ENCODE assay signal across 1 cellular context in the genomic region with DNA sequence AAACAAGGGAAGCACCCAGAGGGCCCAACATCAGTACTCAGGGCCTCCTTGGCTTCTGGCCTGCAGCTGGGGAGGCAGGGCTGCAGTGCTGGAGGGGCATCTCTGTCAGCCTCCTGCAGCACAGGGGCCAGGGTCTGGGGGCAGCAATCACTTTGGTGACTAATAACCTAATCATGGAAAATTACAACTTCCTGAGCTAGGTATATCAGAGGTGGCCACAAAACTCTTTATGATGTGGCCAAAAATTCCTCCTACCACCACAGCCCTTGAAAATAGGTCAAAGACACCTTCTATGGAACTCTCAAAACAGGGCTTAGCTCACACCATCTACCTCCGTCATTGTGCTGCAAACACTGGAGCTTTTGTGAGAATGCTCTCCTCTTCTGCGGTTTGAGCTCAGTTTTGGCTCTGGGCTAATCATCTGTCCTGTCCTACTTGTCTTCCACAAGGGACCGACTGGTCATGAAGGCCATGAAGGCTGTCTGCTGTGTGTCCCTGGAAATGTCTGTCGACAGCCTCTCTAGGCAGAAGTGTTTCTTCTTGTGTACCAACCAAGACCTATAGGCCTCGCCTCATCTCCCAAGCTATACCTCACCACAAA.
TF ChIP-seq lines count a peak whose summit lies in the region.

No MANE protein-coding gene starts in this region.

TF ChIP-seq in GM12878, 131 proteins besides CTCF, POLR2A, EP300 and RAD21:
- peak; percentile 80 for TF ChIP-seq EED (IDR thresholded peaks at IDR 0.05; ENCODE audit: low read depth)
- TF ChIP-seq FOXK2 (IDR thresholded peaks at IDR 0.05): no peak
- 0 out of 4 replicates have a peak, but pooled peaks of 1 of the 2 experiments have one; percentile 27 for TF ChIP-seq ETV6 (conservative IDR thresholded peaks at IDR 0.05 in 1 of 2, IDR thresholded peaks at IDR 0.05 in 1 of 2; ENCODE audit: borderline replicate concordance in 1 of 2, low read depth in 1 of 2)
- no peak for TF ChIP-seq NFYA (IDR thresholded peaks at IDR 0.05; ENCODE audit: borderline replicate concordance, low read depth, low read length)
- no peak for TF ChIP-seq MEF2B (IDR thresholded peaks at IDR 0.05; ENCODE audit: partially characterized antibody, poor library complexity, severe bottlenecking)
- TF ChIP-seq JUNB (IDR thresholded peaks at IDR 0.05): peak; percentile 72
- TF ChIP-seq CREM (IDR thresholded peaks at IDR 0.05; ENCODE audit: low read depth): peak; percentile 38; the same call in 1 of the 2 replicates
- TF ChIP-seq, protein P1, sequence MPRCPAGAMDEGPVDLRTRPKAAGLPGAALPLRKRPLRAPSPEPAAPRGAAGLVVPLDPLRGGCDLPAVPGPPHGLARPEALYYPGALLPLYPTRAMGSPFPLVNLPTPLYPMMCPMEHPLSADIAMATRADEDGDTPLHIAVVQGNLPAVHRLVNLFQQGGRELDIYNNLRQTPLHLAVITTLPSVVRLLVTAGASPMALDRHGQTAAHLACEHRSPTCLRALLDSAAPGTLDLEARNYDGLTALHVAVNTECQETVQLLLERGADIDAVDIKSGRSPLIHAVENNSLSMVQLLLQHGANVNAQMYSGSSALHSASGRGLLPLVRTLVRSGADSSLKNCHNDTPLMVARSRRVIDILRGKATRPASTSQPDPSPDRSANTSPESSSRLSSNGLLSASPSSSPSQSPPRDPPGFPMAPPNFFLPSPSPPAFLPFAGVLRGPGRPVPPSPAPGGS (IDR thresholded peaks at IDR 0.05; ENCODE audit: borderline replicate concordance, insufficient read depth, low read depth, low read length, poor library complexity, severe bottlenecking): peak; percentile 27
- TF ChIP-seq CBFB (IDR thresholded peaks at IDR 0.05; ENCODE audit: low read depth): 0 out of 2 replicates have a peak, but pooled peaks have one; percentile 47
TF ChIP-seq in GM12878: peak in this region for 6.
